In genomic region chr6:118881440-118882313, GRCh38 we compare ENCODE assay signal across 9 cellular contexts. TPM values are rescaled to one million over a fixed set of nuclear protein-coding genes. Genes with fewer than 3 reads are reported as not detected.
A peak's percentile ranks its signal among the peaks of the same experiment; 100 is the strongest.
DNase-seq lines count a peak whose midpoint lies in the region; ATAC-seq and TF ChIP-seq lines count a peak whose summit lies in the region.
"Had no signal": no experiment of that assay in that cellular context is flagged by ENCODE, and none has a peak within 500 bp of the region (broad histone marks: within the 10 kb centered on the region; RNA-seq: fewer than 3 reads in every experiment).

No MANE protein-coding gene starts in this region.

- no peaks in the 10 kb centered on the region for H3K9me3 ChIP-seq in HCT116 (ENCODE audit: control insufficient read depth in 1 of 2, insufficient read depth in 1 of 2, low read depth in 1 of 2, low read length in 2 of 2)

- peaks cover 0 to 3% (median 0%) of the 10 kb centered on the region in 9 donors for H3K9me3 Mint-ChIP-seq in naive thymus-derived CD8-positive, alpha-beta T cell
- H3K9me3 Mint-ChIP-seq in mesothelial cell of epicardium, result peaks cover 4% of the 10 kb centered on the region

- no peaks in the 10 kb centered on the region for H3K36me3 ChIP-seq in HCT116 (ENCODE audit: control insufficient read depth in 1 of 2, insufficient read depth in 2 of 2, low read length in 2 of 2)

- H3K36me3 Mint-ChIP-seq in naive thymus-derived CD8-positive, alpha-beta T cell, result peaks cover 0 to 3% (median 0%) of the 10 kb centered on the region in 3 donors
- H3K36me3 Mint-ChIP-seq in mesothelial cell of epicardium, result peaks cover 2% of the 10 kb centered on the region

- H3K4me3 Mint-ChIP-seq in naive thymus-derived CD8-positive, alpha-beta T cell, result peak overlapping the region in 8 of 10 donors; percentile 0 to 67 (median 43)
- no peak overlapping the region for H3K4me3 Mint-ChIP-seq in mesothelial cell of epicardium

- H3K4me1 ChIP-seq in HCT116 (ENCODE audit: control insufficient read depth in 1 of 2, insufficient read depth in 2 of 2, low read length in 2 of 2), result peaks cover 0 to 9% of the 10 kb centered on the region in 2 experiments; a peak in 2 of 4 replicates

- BruUV-seq in HCT116 (replicated peaks; lab: Mats Ljungman, UMichigan), result no TSS peak

- peak overlapping the region; percentile 4 for H3K4me2 ChIP-seq in HCT116 (ENCODE audit: low read length)

- no peaks in the 10 kb centered on the region for H3K9me2 ChIP-seq in HCT116 (ENCODE audit: insufficient read depth)

- TF ChIP-seq RAD21 in HCT116 (IDR thresholded peaks at IDR 0.05; ENCODE audit: low read depth), result no peak

- no peak overlapping the region for H2AFZ ChIP-seq in HCT116 (ENCODE audit: low read depth, low read length, poor library complexity, severe bottlenecking)

- no peaks in the 10 kb centered on the region for H3K27me3 ChIP-seq in HCT116 (ENCODE audit: insufficient read depth, low read length)

- DNase-seq in HCT116 (ENCODE audit: low read depth, low spot score), result no peak
- DNase-seq in naive thymus-derived CD8-positive, alpha-beta T cell, result no peak
- DNase-seq in stimulated activated CD8-positive, alpha-beta memory T cell treated with anti-CD3 and anti-CD28 coated beads, Interleukin-4, amount 100 ng/mL, for 48 hours, result no peak
- no peak for DNase-seq in mesothelial cell of epicardium (ENCODE audit: low spot score in 2 of 2, unreplicated experiment in 2 of 2)
- DNase-seq in C1 segment of cervical spinal cord (lab: John Stamatoyannopoulos, UW), result no peak
- DNase-seq: hypothalamus, substantia nigra had no signal

- CTCF ChIA-PET in HCT116 (lab: Charles Lee), result interaction anchor here (3.1 kb wide), 1 partner anchor 15 kb away, joined by 7 read pairs; no protein-coding TSS in a partner anchor

- H4K20me1 ChIP-seq in HCT116 (ENCODE audit: insufficient read depth), result no peaks in the 10 kb centered on the region

- intact Hi-C loops in HCT116 (cut with micrococcal nuclease), result no loop called here

- POLR2A ChIA-PET in HCT116 (lab: Charles Lee), result interaction anchor here (1.2 kb wide), 1 partner anchor 15 kb away, joined by 3 read pairs; no protein-coding TSS in a partner anchor
- POLR2A ChIA-PET in naive thymus-derived CD8-positive, alpha-beta T cell (lab: Charles Lee), result interaction anchor here (4.4 kb wide), 1 partner anchor 11 kb away, joined by 39 read pairs; the partner anchor contains the start of gene ASF1A

- H3K4me3 ChIP-seq in HCT116 (replicated peaks in 1 of 2; ENCODE audit: low read depth in 1 of 2, low read length in 2 of 2), result no peak overlapping the region

- TF ChIP-seq CTCF in HCT116 (IDR thresholded peaks at IDR 0.05 in 2 of 3, conservative IDR thresholded peaks at IDR 0.05 in 1 of 3; ENCODE audit: borderline replicate concordance in 1 of 3, insufficient read depth in 1 of 3, low read depth in 2 of 3, low read length in 2 of 3) (no peak), mesothelial cell of epicardium (IDR thresholded peaks at IDR 0.05; ENCODE audit: unreplicated experiment) (no peak)

- H3K79me2 ChIP-seq in HCT116 (ENCODE audit: insufficient read depth, low read length), result peaks cover 11% of the 10 kb centered on the region

- H3K27me3 Mint-ChIP-seq in naive thymus-derived CD8-positive, alpha-beta T cell, result no peaks in the 10 kb centered on the region
- H3K27me3 Mint-ChIP-seq in mesothelial cell of epicardium (ENCODE audit: low read depth), result no peaks in the 10 kb centered on the region

- no peak overlapping the region for H3K9ac ChIP-seq in HCT116 (ENCODE audit: low read length)

- peak overlapping the region in 8 of 10 donors; percentile 10 to 83 (median 42) for H3K27ac Mint-ChIP-seq in naive thymus-derived CD8-positive, alpha-beta T cell
- H3K27ac Mint-ChIP-seq in mesothelial cell of epicardium, result no peak overlapping the region

- ATAC-seq in GM19035 (IDR thresholded peaks at IDR 0.05; ENCODE audit: unreplicated experiment), result peak; percentile 82
- ATAC-seq in HCT116, result peak; percentile 40; the same call in 1 of the 2 replicates
- ATAC-seq in HG03565 (IDR thresholded peaks at IDR 0.05; ENCODE audit: unreplicated experiment), result peak; percentile 78
- ATAC-seq in naive thymus-derived CD8-positive, alpha-beta T cell, result peak in 1 of 2 donors; percentile 49

- no peak overlapping the region for H3K27ac ChIP-seq in HCT116 (ENCODE audit: low read depth, low read length)

- TF ChIP-seq POLR2A in HCT116 (IDR thresholded peaks at IDR 0.05; ENCODE audit: borderline replicate concordance, extremely low read depth, insufficient read depth, insufficient read length), result no peak

- peaks cover 32 to 86% (median 70%) of the 10 kb centered on the region in 4 donors for H3K4me1 Mint-ChIP-seq in naive thymus-derived CD8-positive, alpha-beta T cell
- H3K4me1 Mint-ChIP-seq in mesothelial cell of epicardium, result no peaks in the 10 kb centered on the region

- RAD21 ChIA-PET in HCT116 (lab: Charles Lee; ENCODE audit: low non-redundant PET in 1 of 2, low total read pairs in 2 of 2, uncharacterized antibody in 2 of 2, unreplicated experiment in 2 of 2), result no interaction called here

TF ChIP-seq in HCT116, 20 proteins besides CTCF, POLR2A, EP300 and RAD21:
- no peak for TF ChIP-seq TCF7L2 (IDR thresholded peaks at IDR 0.05; ENCODE audit: borderline replicate concordance, extremely low read depth, insufficient read depth, insufficient read length)
- TF ChIP-seq SRF (IDR thresholded peaks at IDR 0.05; ENCODE audit: low read depth), result no peak
- TF ChIP-seq ZBTB33 (IDR thresholded peaks at IDR 0.05; ENCODE audit: extremely low read depth, insufficient replicate concordance, low read length), result no peak
- TF ChIP-seq SIN3A (IDR thresholded peaks at IDR 0.05; ENCODE audit: low read depth), result no peak

RNA-seq across cellular contexts. Expression of gene ASF1A, which starts 12.3 kb away (rescaled TPM):
- total RNA-seq in HCT116 (2021; ENCODE audit: unreplicated experiment) (23.3 TPM), mesothelial cell of epicardium (22.9 to 28.7 TPM (median 26.4 TPM) in 3 replicates)
- polyA plus RNA-seq in HCT116 (2012), result 6.2 and 9.7 TPM in 2 replicates
- total RNA-seq in naive thymus-derived CD8-positive, alpha-beta T cell, result 10 to 100 TPM; 61.2 to 70.9 TPM
- polyA plus RNA-seq in naive thymus-derived CD8-positive, alpha-beta T cell, result 10 to 100 TPM; 45.3 to 58.8 (median 47.7) TPM

RNA-seq across cellular contexts. Expression of gene MCM9, which starts 53.3 kb away (rescaled TPM):
- total RNA-seq in HCT116 (2021; ENCODE audit: unreplicated experiment) (13.6 TPM), mesothelial cell of epicardium (17.6 to 21.7 TPM (median 19.4 TPM) in 3 replicates)
- 6.5 TPM in 2 replicates for polyA plus RNA-seq in HCT116 (2012)
- 10 to 100 TPM; 31.0 to 34.2 TPM for total RNA-seq in naive thymus-derived CD8-positive, alpha-beta T cell
- polyA plus RNA-seq in naive thymus-derived CD8-positive, alpha-beta T cell, result 10 to 100 TPM in 2 of 3 donors, 1 to 10 TPM in 1; 9.3 to 12.2 (median 10.7) TPM
